8 cellular contexts compared by ENCODE assay signal in the genomic region with DNA sequence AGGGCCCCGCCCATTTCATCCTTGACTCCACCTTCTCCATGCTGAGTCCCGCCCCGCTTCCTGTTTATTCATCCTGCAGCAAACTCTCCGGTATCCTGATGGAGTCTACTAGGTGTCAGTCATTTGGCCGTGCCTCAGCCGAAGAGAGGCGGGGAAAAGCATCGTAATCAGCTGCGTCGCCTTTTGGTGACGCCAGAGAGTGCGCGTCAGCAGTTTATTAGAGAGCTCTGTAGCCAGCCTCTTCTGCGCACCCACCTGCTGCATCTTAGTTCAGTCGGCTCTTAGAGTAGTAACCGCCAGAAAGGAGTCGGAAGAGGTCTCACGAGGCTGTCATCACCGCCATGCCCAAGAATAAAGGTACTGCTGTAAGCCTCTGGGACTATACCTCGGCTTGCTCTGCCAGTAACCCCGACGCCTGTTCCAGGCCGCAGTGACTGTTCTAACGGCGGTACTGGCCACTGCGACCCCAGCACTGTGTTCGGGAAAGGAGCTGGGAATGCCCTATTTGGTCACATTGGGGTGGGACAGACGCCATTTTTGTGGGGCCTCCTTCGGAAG. TPM values are rescaled to one million over a fixed set of nuclear protein-coding genes. Genes with fewer than 3 reads are reported as not detected.
A peak's percentile ranks its signal among the peaks of the same experiment; 100 is the strongest.
DNase-seq lines count a peak whose midpoint lies in the region; ATAC-seq, FAIRE-seq and TF ChIP-seq lines count a peak whose summit lies in the region.

A gene with protein sequence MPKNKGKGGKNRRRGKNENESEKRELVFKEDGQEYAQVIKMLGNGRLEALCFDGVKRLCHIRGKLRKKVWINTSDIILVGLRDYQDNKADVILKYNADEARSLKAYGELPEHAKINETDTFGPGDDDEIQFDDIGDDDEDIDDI (plus strand): TSS at position 246 of the 558 bp plus-strand sequence. CDS start 96 bp downstream, at position 342.

- peak; percentile 92 for ATAC-seq in HG03139 (IDR thresholded peaks at IDR 0.05; ENCODE audit: unreplicated experiment)

- H3K27me3 ChIP-seq in endothelial cell of umbilical vein (ENCODE audit: control insufficient read depth in 2 of 2, insufficient read depth in 2 of 2, low read length in 2 of 2) (no peaks in the 10 kb centered on the region), ovary (no peaks in the 10 kb centered on the region), stomach (no peaks in the 10 kb centered on the region), WERI-Rb-1 (ENCODE audit: insufficient read depth, low read depth, severe bottlenecking) (no peaks in the 10 kb centered on the region)

- peaks cover 25% of the 10 kb centered on the region for H3K4me1 Mint-ChIP-seq in T-helper 2 cell treated with Interferon-gamma antibody and Interleukin-4, amounts not matched to agents 5 μg/mL and 100 μg/mL, for 36 hours (ENCODE audit: low read depth)

- TF ChIP-seq POLR2A in endothelial cell of umbilical vein (IDR thresholded peaks at IDR 0.05; ENCODE audit: low read depth, low read length) (no peak), ovary (IDR thresholded peaks at IDR 0.05) (no peak), stomach (IDR thresholded peaks at IDR 0.05) (peak in 1 of 4 donors; percentile 46)

- H3K4me3 Mint-ChIP-seq in T-helper 2 cell treated with Interferon-gamma antibody and Interleukin-4, amounts not matched to agents 5 μg/mL and 100 μg/mL, for 36 hours = peak within 1 kb of the TSS; percentile 95

- peak within 1 kb of the TSS; percentile 97 for H3K4me2 ChIP-seq in endothelial cell of umbilical vein (ENCODE audit: insufficient read depth, low read length)

- FAIRE-seq in endothelial cell of umbilical vein (lab: Jason Lieb, UNC) = peak; percentile 99

- intact Hi-C loops in endothelial cell of umbilical vein (cut with micrococcal nuclease) = loop anchor here (5.0 to 10.0 kb wide), 2 partner anchors 973 to 1011 kb away; no protein-coding TSS in a partner anchor
- intact Hi-C loops in ovary (cut with DNase I) = no loop called here
- intact Hi-C loops in stomach (cut with DNase I; ENCODE audit: low total_unique reads) = no loop called here

- H3K36me3 Mint-ChIP-seq in T-helper 2 cell treated with Interferon-gamma antibody and Interleukin-4, amounts not matched to agents 5 μg/mL and 100 μg/mL, for 36 hours (ENCODE audit: low read depth) = peaks cover 21% of the 10 kb centered on the region

- peaks cover 11% of the 10 kb centered on the region for H3K4me1 ChIP-seq in endothelial cell of umbilical vein (ENCODE audit: control insufficient read depth, extremely low read depth, insufficient read depth, low read length)
- no peaks in the 10 kb centered on the region for H3K4me1 ChIP-seq in ovary (ENCODE audit: insufficient read depth)
- peaks cover 0 to 28% (median 0%) of the 10 kb centered on the region in 4 donors for H3K4me1 ChIP-seq in stomach

- CTCF ChIA-PET in endothelial cell of umbilical vein (lab: Charles Lee) = no interaction called here

- H3K4me3 ChIP-seq in endothelial cell of umbilical vein (replicated peaks in 1 of 3; ENCODE audit: insufficient read depth in 1 of 3, low read depth in 1 of 3, low read length in 3 of 3) (peak within 1 kb of the TSS; percentile 87 to 99 (median 91)), ovary (peak within 1 kb of the TSS; percentile 23), stomach (peak within 1 kb of the TSS in 2 of 4 donors; percentile 58 to 64), WERI-Rb-1 (ENCODE audit: low read depth, low read length) (no peak within 1 kb of the TSS)

- H3K27ac Mint-ChIP-seq in T-helper 2 cell treated with Interferon-gamma antibody and Interleukin-4, amounts not matched to agents 5 μg/mL and 100 μg/mL, for 36 hours = peak within 1 kb of the TSS; percentile 98

- peak within 1 kb of the TSS; percentile 96 for H3K9ac ChIP-seq in endothelial cell of umbilical vein (replicated peaks; ENCODE audit: extremely low read depth, insufficient read depth, low read length)

- peaks cover 28% of the 10 kb centered on the region for H3K79me2 ChIP-seq in endothelial cell of umbilical vein (ENCODE audit: control insufficient read depth, insufficient read depth, low read length)

- H2AFZ ChIP-seq in endothelial cell of umbilical vein (ENCODE audit: low read depth, low read length) = peak within 1 kb of the TSS; percentile 94

- DNase-seq in DMS79 treated with DMSO at 0.1 percent for 48 hours (lab: John Stamatoyannopoulos, UW) (peak; percentile 65), endothelial cell of umbilical vein (ENCODE audit: low read depth, low spot score) (peak; percentile 96), ovary (no peak), stomach (no peak), NCI-H510A (lab: John Stamatoyannopoulos, UW) (no peak), WERI-Rb-1 (no peak)
- DNase-seq in T-helper 2 cell treated with Interferon-gamma antibody and Interleukin-4, amounts not matched to agents 5 μg/mL and 100 μg/mL, for 36 hours (ENCODE audit: low spot score) = peak; percentile 89

- TF ChIP-seq EP300 in ovary (IDR thresholded peaks at IDR 0.05) (no peak), stomach (IDR thresholded peaks at IDR 0.05) (no peak)

- no peak for TF ChIP-seq CTCF in endothelial cell of umbilical vein (IDR thresholded peaks at IDR 0.05; ENCODE audit: extremely low read depth in 1 of 2, insufficient read depth in 1 of 2, low read depth in 1 of 2, low read length in 2 of 2)
- TF ChIP-seq CTCF in ovary (IDR thresholded peaks at IDR 0.05) = no peak
- no peak for TF ChIP-seq CTCF in stomach (IDR thresholded peaks at IDR 0.05)
- TF ChIP-seq CTCF in WERI-Rb-1 (IDR thresholded peaks at IDR 0.05; ENCODE audit: low read depth, low read length) = no peak

- H3K27ac ChIP-seq in endothelial cell of umbilical vein (ENCODE audit: insufficient read depth, low read depth, low read length) (peak within 1 kb of the TSS; percentile 94), ovary (no peak within 1 kb of the TSS), stomach (peak within 1 kb of the TSS in 2 of 5 donors; percentile 92 to 94), WERI-Rb-1 (no peak within 1 kb of the TSS)

- no peaks in the 10 kb centered on the region for H3K27me3 Mint-ChIP-seq in T-helper 2 cell treated with Interferon-gamma antibody and Interleukin-4, amounts not matched to agents 5 μg/mL and 100 μg/mL, for 36 hours (ENCODE audit: low read depth)

- no peaks in the 10 kb centered on the region for H4K20me1 ChIP-seq in endothelial cell of umbilical vein (replicated peaks; ENCODE audit: control insufficient read depth, extremely low read depth, insufficient read depth, low read length)

- H3K36me3 ChIP-seq in endothelial cell of umbilical vein (ENCODE audit: control insufficient read depth in 2 of 2, extremely low read depth in 1 of 2, insufficient read depth in 2 of 2, low read length in 2 of 2) (no peaks in the 10 kb centered on the region), ovary (no peaks in the 10 kb centered on the region), stomach (no peaks in the 10 kb centered on the region), WERI-Rb-1 (no peaks in the 10 kb centered on the region)

- H3K9me1 ChIP-seq in endothelial cell of umbilical vein (replicated peaks; ENCODE audit: control insufficient read depth, extremely low read depth, insufficient read depth, low read length) = no peaks in the 10 kb centered on the region

- H3K9me3 Mint-ChIP-seq in T-helper 2 cell treated with Interferon-gamma antibody and Interleukin-4, amounts not matched to agents 5 μg/mL and 100 μg/mL, for 36 hours = peaks cover 4% of the 10 kb centered on the region

- POLR2A ChIA-PET in endothelial cell of umbilical vein (lab: Charles Lee) = no interaction called here

- H3K9me3 ChIP-seq in endothelial cell of umbilical vein (replicated peaks; ENCODE audit: control insufficient read depth, insufficient read depth, low read length) (no peaks in the 10 kb centered on the region), ovary (no peaks in the 10 kb centered on the region), stomach (no peaks in the 10 kb centered on the region), WERI-Rb-1 (ENCODE audit: severe bottlenecking) (no peaks in the 10 kb centered on the region)

- WGBS in ovary, 3 donors = no CpG with 5 or more reads among the region's 29 CpGs
- WGBS in stomach, 5 donors = 0% methylated on average over 28 to 29 of the region's 29 CpGs; no CpG with 5 or more reads in 2 of the 5 donors

- dilution Hi-C loops in endothelial cell of umbilical vein (cut with MboI; ENCODE audit: extremely low pct_ligation_motif_present, low sequenced_read_pairs) = no loop called here

- no TSS peak for BruUV-seq in endothelial cell of umbilical vein (replicated peaks; lab: Mats Ljungman, UMichigan)

TF ChIP-seq in endothelial cell of umbilical vein, 7 proteins besides CTCF, POLR2A, EP300 and RAD21:
- TF ChIP-seq JUN (IDR thresholded peaks at IDR 0.05; ENCODE audit: borderline replicate concordance, insufficient read depth, insufficient read length, low read depth) = no peak
- no peak for TF ChIP-seq FOS (IDR thresholded peaks at IDR 0.05; ENCODE audit: borderline replicate concordance, insufficient read depth, low read length)
- TF ChIP-seq MYC (IDR thresholded peaks at IDR 0.05; ENCODE audit: low read depth, low read length) = no peak
- no peak for TF ChIP-seq GATA2 (IDR thresholded peaks at IDR 0.05; ENCODE audit: insufficient read depth, insufficient read length, low read depth, low read length)
- no peak for TF ChIP-seq POLR2AphosphoS5 (IDR thresholded peaks at IDR 0.05; ENCODE audit: insufficient read depth, low read depth, low read length)
- no peak for TF ChIP-seq EZH2 (IDR thresholded peaks at IDR 0.05; ENCODE audit: borderline replicate concordance, low read depth, low read length, severe bottlenecking)
- TF ChIP-seq, protein P1, sequence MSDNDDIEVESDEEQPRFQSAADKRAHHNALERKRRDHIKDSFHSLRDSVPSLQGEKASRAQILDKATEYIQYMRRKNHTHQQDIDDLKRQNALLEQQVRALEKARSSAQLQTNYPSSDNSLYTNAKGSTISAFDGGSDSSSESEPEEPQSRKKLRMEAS (IDR thresholded peaks at IDR 0.05; ENCODE audit: insufficient read depth, insufficient read length) = no peak

RNA-seq across cellular contexts. Expression of the gene that starts here (rescaled TPM):
- total RNA-seq in endothelial cell of umbilical vein (35.1 and 36.0 TPM in 2 replicates), ovary (not detected), stomach (10 to 100 TPM in 1 of 5 donors, 1 to 10 TPM in 2, not detected in 2; 2.0 to 91.5 (median 6.4) TPM)
- polyA plus RNA-seq in endothelial cell of umbilical vein (5.3 and 7.2 TPM in 2 replicates), ovary (not detected), stomach (10 to 100 TPM in 2 of 3 donors, not detected in 1; 24.0 to 27.5 TPM)
- 13.4 and 14.9 TPM in 2 replicates for polyA plus RNA-seq in endothelial cell of umbilical vein (2011; cell fraction: cytosol; rRNA removed)
- 7.4 and 11.2 TPM in 2 replicates for polyA plus RNA-seq in endothelial cell of umbilical vein (2011; cell fraction: nucleus; rRNA removed)
- 39.9 and 45.3 TPM in 2 replicates for polyA plus RNA-seq in endothelial cell of umbilical vein (2012)
- polyA minus RNA-seq in endothelial cell of umbilical vein = 1.7 and 2.4 TPM in 2 replicates
- polyA minus RNA-seq in endothelial cell of umbilical vein (2011; cell fraction: cytosol; rRNA and poly(A)+ RNA removed) = not detected
- 2.8 and 3.2 TPM in 2 replicates for polyA minus RNA-seq in endothelial cell of umbilical vein (2011; cell fraction: nucleus; rRNA and poly(A)+ RNA removed)

Comparison
In these comparisons a context has a peak if more than half of its experiments do, and no peak if none do; other contexts are left out.
1. DNase-seq: peak in DMS79 treated with DMSO at 0.1 percent for 48 hours (single experiment), T-helper 2 cell treated with Interferon-gamma antibody and Interleukin-4, amounts not matched to agents 5 μg/mL and 100 μg/mL, for 36 hours (single experiment) and endothelial cell of umbilical vein (single experiment); none in ovary (0 of 5), stomach (single experiment), NCI-H510A (single experiment) and WERI-Rb-1 (single experiment).